ENCODE assay signal across 3 cellular contexts in the genomic region with DNA sequence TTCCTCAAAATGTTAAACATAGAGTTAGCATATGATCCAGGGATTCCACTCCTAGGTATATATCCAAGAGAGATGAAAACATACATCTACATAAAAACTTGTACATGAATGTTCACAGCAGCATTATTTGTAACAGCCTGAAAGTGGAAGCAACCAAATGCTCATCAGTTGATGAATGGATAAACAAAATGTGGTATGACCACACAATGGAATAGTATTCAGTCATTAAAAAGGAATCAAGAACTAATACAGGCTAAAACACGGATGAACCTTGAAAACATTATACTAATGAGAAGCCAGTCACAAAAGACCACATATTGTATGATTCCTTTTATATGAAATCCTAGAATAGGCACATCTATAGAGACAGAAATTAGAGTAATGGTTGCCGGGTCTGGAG.
A peak's percentile ranks its signal among the peaks of the same experiment; 100 is the strongest.
TF ChIP-seq lines count a peak whose summit lies in the region.

No MANE protein-coding gene starts in this region.

TF ChIP-seq in A549, 52 proteins besides CTCF, POLR2A, EP300 and RAD21:
- TF ChIP-seq BHLHE40 (IDR thresholded peaks at IDR 0.05; ENCODE audit: low read depth, low read length) (no peak), NFE2L2 (conservative IDR thresholded peaks at IDR 0.05; ENCODE audit: low read length) (no peak), TP53 (CRISPR knock-in tag; IDR thresholded peaks at IDR 0.05) (no peak)
- TF ChIP-seq, protein P1, sequence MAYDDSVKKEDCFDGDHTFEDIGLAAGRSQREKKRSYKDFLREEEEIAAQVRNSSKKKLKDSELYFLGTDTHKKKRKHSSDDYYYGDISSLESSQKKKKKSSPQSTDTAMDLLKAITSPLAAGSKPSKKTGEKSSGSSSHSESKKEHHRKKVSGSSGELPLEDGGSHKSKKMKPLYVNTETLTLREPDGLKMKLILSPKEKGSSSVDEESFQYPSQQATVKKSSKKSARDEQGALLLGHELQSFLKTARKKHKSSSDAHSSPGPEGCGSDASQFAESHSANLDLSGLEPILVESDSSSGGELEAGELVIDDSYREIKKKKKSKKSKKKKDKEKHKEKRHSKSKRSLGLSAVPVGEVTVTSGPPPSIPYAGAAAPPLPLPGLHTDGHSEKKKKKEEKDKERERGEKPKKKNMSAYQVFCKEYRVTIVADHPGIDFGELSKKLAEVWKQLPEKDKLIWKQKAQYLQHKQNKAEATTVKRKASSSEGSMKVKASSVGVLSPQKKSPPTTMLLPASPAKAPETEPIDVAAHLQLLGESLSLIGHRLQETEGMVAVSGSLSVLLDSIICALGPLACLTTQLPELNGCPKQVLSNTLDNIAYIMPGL (CRISPR knock-in tag; IDR thresholded peaks at IDR 0.05; ENCODE audit: borderline replicate concordance), result no peak

TF ChIP-seq in K562, 482 proteins besides CTCF, POLR2A, EP300 and RAD21:
- no peak for TF ChIP-seq PML (IDR thresholded peaks at IDR 0.05; ENCODE audit: low read length)
- TF ChIP-seq, protein P2, sequence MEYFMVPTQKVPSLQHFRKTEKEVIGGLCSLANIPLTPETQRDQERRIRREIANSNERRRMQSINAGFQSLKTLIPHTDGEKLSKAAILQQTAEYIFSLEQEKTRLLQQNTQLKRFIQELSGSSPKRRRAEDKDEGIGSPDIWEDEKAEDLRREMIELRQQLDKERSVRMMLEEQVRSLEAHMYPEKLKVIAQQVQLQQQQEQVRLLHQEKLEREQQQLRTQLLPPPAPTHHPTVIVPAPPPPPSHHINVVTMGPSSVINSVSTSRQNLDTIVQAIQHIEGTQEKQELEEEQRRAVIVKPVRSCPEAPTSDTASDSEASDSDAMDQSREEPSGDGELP (CRISPR knock-in tag; IDR thresholded peaks at IDR 0.05; ENCODE audit: borderline replicate concordance), result no peak
- TF ChIP-seq, protein P1 (CRISPR knock-in tag; IDR thresholded peaks at IDR 0.05), result no peak
- TF ChIP-seq GATAD2B (IDR thresholded peaks at IDR 0.05; ENCODE audit: borderline replicate concordance), result no peak
- no peak for TF ChIP-seq CBX3 (IDR thresholded peaks at IDR 0.05; ENCODE audit: borderline replicate concordance in 1 of 2, low read length in 2 of 2)
- TF ChIP-seq STAT5A (IDR thresholded peaks at IDR 0.05; ENCODE audit: borderline replicate concordance, low read length), result no peak
- TF ChIP-seq ZNF165 (CRISPR knock-in tag; IDR thresholded peaks at IDR 0.05; ENCODE audit: borderline replicate concordance), result no peak
- peak; percentile 18 for TF ChIP-seq RBM25 (IDR thresholded peaks at IDR 0.05; ENCODE audit: low read depth, low read length, severe bottlenecking)
- TF ChIP-seq, protein P3, sequence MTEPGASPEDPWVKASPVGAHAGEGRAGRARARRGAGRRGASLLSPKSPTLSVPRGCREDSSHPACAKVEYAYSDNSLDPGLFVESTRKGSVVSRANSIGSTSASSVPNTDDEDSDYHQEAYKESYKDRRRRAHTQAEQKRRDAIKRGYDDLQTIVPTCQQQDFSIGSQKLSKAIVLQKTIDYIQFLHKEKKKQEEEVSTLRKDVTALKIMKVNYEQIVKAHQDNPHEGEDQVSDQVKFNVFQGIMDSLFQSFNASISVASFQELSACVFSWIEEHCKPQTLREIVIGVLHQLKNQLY (CRISPR knock-in tag; conservative IDR thresholded peaks at IDR 0.05), result no peak
- TF ChIP-seq ZNF146 (CRISPR knock-in tag; IDR thresholded peaks at IDR 0.05; ENCODE audit: unreplicated experiment), result peak; percentile 65
- TF ChIP-seq RHOXF2B (CRISPR knock-in tag; conservative IDR thresholded peaks at IDR 0.05), result no peak
- no peak for TF ChIP-seq ZBTB17 (CRISPR knock-in tag; IDR thresholded peaks at IDR 0.05)
- TF ChIP-seq BACH1 (tag; IDR thresholded peaks at IDR 0.05), result no peak

TF ChIP-seq in H1, 55 proteins besides CTCF, POLR2A, EP300 and RAD21:
- no peak for TF ChIP-seq POU5F1 (IDR thresholded peaks at IDR 0.05; ENCODE audit: low read depth, low read length)
- no peak for TF ChIP-seq CHD1 (IDR thresholded peaks at IDR 0.05; ENCODE audit: low read depth, low read length)
- 0 out of 2 replicates have a peak, but pooled peaks have one; percentile 9 for TF ChIP-seq KDM1A (IDR thresholded peaks at IDR 0.05; ENCODE audit: borderline replicate concordance, low read length)
- no peak for TF ChIP-seq FOSL1 (IDR thresholded peaks at IDR 0.05; ENCODE audit: insufficient read depth, low read depth, low read length)
- no peak for TF ChIP-seq CHD2 (IDR thresholded peaks at IDR 0.05; ENCODE audit: low read length)
- TF ChIP-seq KDM5A (IDR thresholded peaks at IDR 0.05; ENCODE audit: low read length), result no peak
